Comparison of ENCODE assay signal across 8 cellular contexts in the genomic region with DNA sequence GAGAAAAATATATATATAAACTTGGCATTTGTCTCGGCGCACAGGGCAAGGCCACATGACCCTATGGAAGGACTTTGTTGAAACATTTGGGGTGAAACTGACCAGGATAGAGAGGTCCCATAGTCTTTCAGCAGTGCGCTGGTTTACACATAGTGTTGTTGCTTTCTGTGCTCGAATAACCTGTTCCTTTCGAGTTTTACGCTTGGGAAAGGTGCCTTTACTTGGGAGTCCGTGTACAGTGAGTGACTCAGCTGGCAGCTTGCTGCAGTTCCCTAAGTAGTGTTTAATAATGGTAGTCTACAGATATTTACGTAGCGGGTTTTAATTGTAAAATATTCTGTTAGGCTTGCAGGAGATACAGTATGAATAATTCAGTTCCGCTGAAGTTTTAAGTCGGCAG. TPM values are rescaled to one million over a fixed set of nuclear protein-coding genes. Genes with fewer than 3 reads are reported as not detected.
A peak's percentile ranks its signal among the peaks of the same experiment; 100 is the strongest.
DNase-seq lines count a peak whose midpoint lies in the region; ATAC-seq and TF ChIP-seq lines count a peak whose summit lies in the region.

No MANE protein-coding gene starts in this region.

- CTCF ChIA-PET in SK-N-SH (lab: Yijun Ruan, JAX): no interaction called here

- H3K36me3 ChIP-seq in GM23248 (ENCODE audit: low read depth): no peaks in the 10 kb centered on the region
- no peaks in the 10 kb centered on the region for H3K36me3 ChIP-seq in SK-N-SH (replicated peaks in 1 of 2; ENCODE audit: control insufficient read depth in 1 of 2, insufficient read depth in 2 of 2, low read length in 1 of 2)
- no peaks in the 10 kb centered on the region for H3K36me3 ChIP-seq in parathyroid adenoma (ENCODE audit: control insufficient read depth, insufficient read depth, low read length)

- POLR2A ChIA-PET in SK-N-SH (lab: Yijun Ruan, JAX): no interaction called here

- H3K9ac ChIP-seq in GM23248 (peak overlapping the region; percentile 89), SK-N-SH (peak overlapping the region; percentile 79), parathyroid adenoma (no peak overlapping the region)

- H3K27ac ChIP-seq in GM23248 (peak overlapping the region; percentile 65), SK-N-SH (ENCODE audit: low read depth in 2 of 2, low read length in 1 of 2) (peak overlapping the region; percentile 63 to 76), parathyroid adenoma (no peak overlapping the region)

- 8% methylated on average over 11 of the region's 11 CpGs for WGBS in GM23248 (ENCODE audit: low coverage in 1 of 2, low lambda C conversion rate in 2 of 2, missing lambda C conversion rate in 2 of 2), 2 experiments
- WGBS in SK-N-SH (ENCODE audit: low lambda C conversion rate): 0% methylated on average over 11 of the region's 11 CpGs

- H3K27me3 ChIP-seq in GM23248 (replicated peaks; ENCODE audit: insufficient read depth) (no peaks in the 10 kb centered on the region), SK-N-SH (ENCODE audit: insufficient read depth) (no peaks in the 10 kb centered on the region), parathyroid adenoma (ENCODE audit: control insufficient read depth, insufficient read depth, low read length) (no peaks in the 10 kb centered on the region)

- TF ChIP-seq RAD21 in SK-N-SH (IDR thresholded peaks at IDR 0.05; ENCODE audit: low read length): no peak

- H2AFZ ChIP-seq in GM23248 (peak overlapping the region; percentile 97), SK-N-SH (ENCODE audit: low read depth) (peak overlapping the region; percentile 97), parathyroid adenoma (peak overlapping the region; percentile 83)

- no peak for ATAC-seq in activated CD4-positive, CD25-positive, alpha-beta regulatory T cell treated with anti-CD3 and anti-CD28 coated beads, Interleukin-2, amount 50 U/mL, for 24 hours
- no peak for ATAC-seq in GM21529 (IDR thresholded peaks at IDR 0.05; ENCODE audit: unreplicated experiment)

- TF ChIP-seq CTCF in AG10803 (conservative IDR thresholded peaks at IDR 0.05; ENCODE audit: low read length) (no peak), SK-N-SH (IDR thresholded peaks at IDR 0.05) (no peak), fibroblast of mammary gland (conservative IDR thresholded peaks at IDR 0.05; ENCODE audit: control insufficient read depth, insufficient read depth, low read depth, low read length) (no peak), parathyroid adenoma (IDR thresholded peaks at IDR 0.05) (no peak)

- in situ Hi-C loops in GM23248 (cut with MboI): no loop called here

- DNase-seq in AG10803 (ENCODE audit: low read depth) (peak; percentile 11), GM23248 (peak; percentile 59), SK-N-SH (peak; percentile 6), fibroblast of mammary gland (ENCODE audit: low read depth) (peak; percentile 40), DMS153 treated with DMSO at 0.1 percent for 48 hours (lab: John Stamatoyannopoulos, UW; ENCODE audit: unreplicated experiment) (no peak)

- H3K4me3 ChIP-seq in AG10803 (ENCODE audit: low read length) (peak overlapping the region; percentile 76), GM23248 (peak overlapping the region; percentile 93), SK-N-SH (ENCODE audit: low read depth in 2 of 2, low read length in 1 of 2) (peak overlapping the region; percentile 80 to 90), fibroblast of mammary gland (ENCODE audit: control insufficient read depth, low read depth, low read length) (peak overlapping the region; percentile 80), parathyroid adenoma (ENCODE audit: low read depth, low read length) (peak overlapping the region; percentile 66)

- no peaks in the 10 kb centered on the region for H3K9me2 ChIP-seq in GM23248 (ENCODE audit: insufficient read depth)
- H3K9me2 ChIP-seq in SK-N-SH: no peaks in the 10 kb centered on the region

- H3K4me2 ChIP-seq in GM23248 (ENCODE audit: unreplicated experiment) (peak overlapping the region; percentile 74), SK-N-SH (peak overlapping the region; percentile 69), parathyroid adenoma (ENCODE audit: low read length) (peak overlapping the region; percentile 62)

- H3K4me1 ChIP-seq in GM23248 (ENCODE audit: insufficient read depth) (no peaks in the 10 kb centered on the region), SK-N-SH (ENCODE audit: control insufficient read depth in 1 of 2, insufficient read depth in 2 of 2, low read depth in 1 of 2, low read length in 1 of 2) (peaks cover 0 to 3% of the 10 kb centered on the region in 2 experiments; a peak in 1 of 4 replicates), parathyroid adenoma (no peaks in the 10 kb centered on the region)

- TF ChIP-seq EP300 in SK-N-SH (IDR thresholded peaks at IDR 0.05; ENCODE audit: borderline replicate concordance in 1 of 2, low read depth in 1 of 2, low read length in 1 of 2): no peak

- H3K79me2 ChIP-seq in GM23248 (ENCODE audit: insufficient read depth) (peaks cover 30% of the 10 kb centered on the region), SK-N-SH (ENCODE audit: insufficient read depth) (peaks cover 43% of the 10 kb centered on the region), parathyroid adenoma (no peaks in the 10 kb centered on the region)

- H3F3A ChIP-seq in GM23248 (ENCODE audit: insufficient read depth) (no peaks in the 10 kb centered on the region), SK-N-SH (replicated peaks; ENCODE audit: insufficient read depth) (peaks cover 8% of the 10 kb centered on the region)

- no peaks in the 10 kb centered on the region for H3K9me3 ChIP-seq in GM23248 (ENCODE audit: low read depth)
- no peaks in the 10 kb centered on the region for H3K9me3 ChIP-seq in SK-N-SH
- H3K9me3 ChIP-seq in parathyroid adenoma (ENCODE audit: control insufficient read depth, low read length): no peaks in the 10 kb centered on the region

- no peaks in the 10 kb centered on the region for H4K20me1 ChIP-seq in GM23248 (ENCODE audit: insufficient read depth)
- 0 out of 2 replicates have a peak, but pooled peaks cover 3% of the 10 kb centered on the region for H4K20me1 ChIP-seq in SK-N-SH (ENCODE audit: insufficient read depth)

TF ChIP-seq in SK-N-SH, 30 proteins besides CTCF, POLR2A, EP300 and RAD21:
- no peak for TF ChIP-seq EZH2phosphoT487 (IDR thresholded peaks at IDR 0.05; ENCODE audit: borderline replicate concordance, low read depth)
- TF ChIP-seq RCOR1 (IDR thresholded peaks at IDR 0.05; ENCODE audit: low read length): no peak
- no peak for TF ChIP-seq NFIC (IDR thresholded peaks at IDR 0.05; ENCODE audit: borderline replicate concordance)

RNA-seq across cellular contexts. Expression of a gene that starts 0.6 kb away (rescaled TPM):
- total RNA-seq in GM23248 (2014; rRNA removed; shearing (Covaris generic)): 4.9 and 11.3 TPM in 2 replicates
- polyA plus RNA-seq in GM23248 (2016; fragmentation: Nextera tagmentation; extraction: Ambion mirVana) (5.8 and 5.9 TPM in 2 replicates), SK-N-SH (2012; rRNA removed) (2.4 and 3.2 TPM in 2 replicates)
- 4.2 and 5.3 TPM in 2 replicates for polyA plus RNA-seq in SK-N-SH (2012; cell fraction: cytosol; rRNA removed)
- 2.0 and 4.1 TPM in 2 replicates for polyA plus RNA-seq in SK-N-SH (2012; cell fraction: nucleus; rRNA removed)
